32 cellular contexts compared by ENCODE assay signal in the genomic region with DNA sequence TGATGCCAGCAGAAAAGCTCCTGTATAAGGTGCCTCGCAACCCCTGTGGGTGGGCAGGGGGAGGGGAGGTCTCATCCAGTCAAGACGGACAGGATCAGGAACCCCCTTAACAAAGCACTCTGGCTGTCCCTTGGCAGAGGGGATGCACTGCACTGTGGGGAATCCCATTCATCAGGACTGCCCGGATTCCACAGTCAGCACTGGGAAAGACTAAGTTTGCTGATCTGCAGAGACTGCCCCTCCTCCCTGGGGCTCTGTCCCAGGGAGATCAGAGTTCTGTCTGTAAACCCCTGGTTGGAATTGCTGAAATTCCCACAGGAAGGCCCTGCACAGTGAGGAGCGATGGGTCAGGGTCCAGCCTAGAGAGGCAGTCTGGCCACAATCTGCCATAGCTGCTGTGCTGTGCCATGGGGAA.
"Had no signal": no experiment of that assay in that cellular context is flagged by ENCODE, and none has a peak within 500 bp of the region (broad histone marks: within the 10 kb centered on the region; RNA-seq: fewer than 3 reads in every experiment).

No MANE protein-coding gene starts in this region.

- DNase-seq: activated CD4-positive, alpha-beta T cell treated with anti-CD3 and anti-CD28 coated beads for 48 hours; activated CD4-positive, alpha-beta T cell treated with anti-CD3 and anti-CD28 coated beads, Interleukin-2, amount 50 U/mL, for 48 hours; activated CD8-positive, alpha-beta memory T cell treated with anti-CD3 and anti-CD28 coated beads for 24 hours; activated gamma-delta T cell; activated naive CD4-positive, alpha-beta T cell treated with anti-CD3 and anti-CD28 coated beads, Interleukin-2, amount 10 ng/mL, durations not matched to agents 7 days and 5 days; activated naive CD8-positive, alpha-beta T cell treated with anti-CD3 and anti-CD28 coated beads, Interleukin-2, amount 10 ng/mL, durations not matched to agents 7 days and 5 days; amniotic stem cell; brain microvascular endothelial cell; dorsolateral prefrontal cortex; foreskin keratinocyte; heart left ventricle; islet precursor cell; left cardiac atrium; mammary epithelial cell; naive B cell; nephron progenitor cell; nucleus accumbens; psoas muscle; stimulated activated CD4-positive, alpha-beta T cell treated with anti-CD3 and anti-CD28 coated beads, Interleukin-15, amount 100 ng/mL, for 24 hours; stimulated activated CD4-positive, alpha-beta T cell treated with anti-CD3 and anti-CD28 coated beads, Interleukin-2, amount 100 ng/mL, for 24 hours; stimulated activated naive B cell treated with anti-CD40 and anti-IgM and Interleukin-4, amounts not matched to agents 10 μg/mL and 1 μg/mL and 100 μg/mL, for 72 hours; T-helper 9 cell; transverse colon had no signal

- H3K36me3 Mint-ChIP-seq: activated naive CD4-positive, alpha-beta T cell treated with anti-CD3 and anti-CD28 coated beads, Interleukin-2, amount 10 ng/mL, durations not matched to agents 7 days and 5 days; activated naive CD8-positive, alpha-beta T cell treated with anti-CD3 and anti-CD28 coated beads, Interleukin-2, amount 10 ng/mL, durations not matched to agents 7 days and 5 days; naive B cell; stimulated activated naive B cell treated with anti-CD40 and anti-IgM and Interleukin-4, amounts not matched to agents 10 μg/mL and 1 μg/mL and 100 μg/mL, for 72 hours had no signal

- H3K27ac ChIP-seq: brain microvascular endothelial cell, coronary artery, dorsolateral prefrontal cortex, foreskin keratinocyte, heart left ventricle, parathyroid adenoma, psoas muscle, suprapubic skin, transverse colon, VCaP had no signal

- H3K27me3 ChIP-seq: brain microvascular endothelial cell, heart left ventricle, transverse colon had no signal

- H3K79me2 ChIP-seq: parathyroid adenoma had no signal

- H3K4me1 ChIP-seq: foreskin keratinocyte, parathyroid adenoma, psoas muscle, suprapubic skin, transverse colon had no signal

- H3K4me3 ChIP-seq: coronary artery, dorsolateral prefrontal cortex, heart left ventricle, psoas muscle, suprapubic skin, transverse colon had no signal

- H3K9me3 ChIP-seq: psoas muscle, suprapubic skin, transverse colon had no signal

- H3K4me3 Mint-ChIP-seq: activated naive CD4-positive, alpha-beta T cell treated with anti-CD3 and anti-CD28 coated beads, Interleukin-2, amount 10 ng/mL, durations not matched to agents 7 days and 5 days; activated naive CD8-positive, alpha-beta T cell treated with anti-CD3 and anti-CD28 coated beads, Interleukin-2, amount 10 ng/mL, durations not matched to agents 7 days and 5 days; activated T-helper 1 cell treated with anti-CD3 and anti-CD28 coated beads, Interleukin-12 subunit alpha, Interleukin-12 subunit beta, Interleukin-2, Interleukin-4 antibody, amounts not matched to agents 30 ng/mL and 10 ng/mL and 1 ng/mL, durations not matched to agents 14 hours and 24 hours and 36 hours; mesothelial cell of epicardium; naive B cell; nephron progenitor cell; stimulated activated naive B cell treated with anti-CD40 and anti-IgM and Interleukin-4, amounts not matched to agents 10 μg/mL and 1 μg/mL and 100 μg/mL, for 72 hours; T-helper 1 cell treated with Interleukin-12 subunit alpha and Interleukin-12 subunit beta and Interleukin-4 antibody, amounts not matched to agents 30 μg/mL and 1 μg/mL, for 36 hours had no signal

- H3K27ac Mint-ChIP-seq: activated naive CD4-positive, alpha-beta T cell treated with anti-CD3 and anti-CD28 coated beads, Interleukin-2, amount 10 ng/mL, durations not matched to agents 7 days and 5 days; activated naive CD8-positive, alpha-beta T cell treated with anti-CD3 and anti-CD28 coated beads, Interleukin-2, amount 10 ng/mL, durations not matched to agents 7 days and 5 days; activated T-helper 1 cell treated with anti-CD3 and anti-CD28 coated beads, Interleukin-12 subunit alpha, Interleukin-12 subunit beta, Interleukin-2, Interleukin-4 antibody, amounts not matched to agents 30 ng/mL and 10 ng/mL and 1 ng/mL, durations not matched to agents 14 hours and 24 hours and 36 hours; mesothelial cell of epicardium; naive B cell; nephron progenitor cell; stimulated activated naive B cell treated with anti-CD40 and anti-IgM and Interleukin-4, amounts not matched to agents 10 μg/mL and 1 μg/mL and 100 μg/mL, for 72 hours; T-helper 1 cell treated with Interleukin-12 subunit alpha and Interleukin-12 subunit beta and Interleukin-4 antibody, amounts not matched to agents 30 μg/mL and 1 μg/mL, for 36 hours had no signal

- H3K36me3 ChIP-seq: brain microvascular endothelial cell, heart left ventricle, suprapubic skin, transverse colon had no signal

- H3K9me3 Mint-ChIP-seq: activated naive CD4-positive, alpha-beta T cell treated with anti-CD3 and anti-CD28 coated beads, Interleukin-2, amount 10 ng/mL, durations not matched to agents 7 days and 5 days; activated naive CD8-positive, alpha-beta T cell treated with anti-CD3 and anti-CD28 coated beads, Interleukin-2, amount 10 ng/mL, durations not matched to agents 7 days and 5 days; activated T-helper 1 cell treated with anti-CD3 and anti-CD28 coated beads, Interleukin-12 subunit alpha, Interleukin-12 subunit beta, Interleukin-2, Interleukin-4 antibody, amounts not matched to agents 30 ng/mL and 10 ng/mL and 1 ng/mL, durations not matched to agents 14 hours and 24 hours and 36 hours; naive B cell; nephron progenitor cell; stimulated activated naive B cell treated with anti-CD40 and anti-IgM and Interleukin-4, amounts not matched to agents 10 μg/mL and 1 μg/mL and 100 μg/mL, for 72 hours; T-helper 1 cell treated with Interleukin-12 subunit alpha and Interleukin-12 subunit beta and Interleukin-4 antibody, amounts not matched to agents 30 μg/mL and 1 μg/mL, for 36 hours had no signal

- FAIRE-seq: astrocyte, TTC549 had no signal

- H2AFZ ChIP-seq: parathyroid adenoma had no signal

- H3K9ac ChIP-seq: parathyroid adenoma had no signal

- H3K4me1 Mint-ChIP-seq: activated naive CD4-positive, alpha-beta T cell treated with anti-CD3 and anti-CD28 coated beads, Interleukin-2, amount 10 ng/mL, durations not matched to agents 7 days and 5 days; activated naive CD8-positive, alpha-beta T cell treated with anti-CD3 and anti-CD28 coated beads, Interleukin-2, amount 10 ng/mL, durations not matched to agents 7 days and 5 days; naive B cell; nephron progenitor cell had no signal
